In genomic region chr17:50603340-50603739, GRCh38 we compare ENCODE assay signal across 11 cellular contexts. TPM values are rescaled to one million over a fixed set of nuclear protein-coding genes. Genes with fewer than 3 reads are reported as not detected.
DNase-seq lines count a peak whose midpoint lies in the region; ATAC-seq and TF ChIP-seq lines count a peak whose summit lies in the region.
"Had no signal": no experiment of that assay in that cellular context is flagged by ENCODE, and none has a peak within 500 bp of the region (broad histone marks: within the 10 kb centered on the region; RNA-seq: fewer than 3 reads in every experiment).

No MANE protein-coding gene starts in this region.

- POLR2A ChIA-PET in WTC11 (lab: Charles Lee) = interaction anchor here (0.6 kb wide), 1 partner anchor 102 kb away, joined by 3 read pairs; no protein-coding TSS in a partner anchor

- TF ChIP-seq CTCF in WTC11 (IDR thresholded peaks at IDR 0.05) = 0 out of 2 replicates have a peak, but pooled peaks have one; percentile 21
- peak; percentile 58 for TF ChIP-seq CTCF in type B pancreatic cell (conservative IDR thresholded peaks at IDR 0.05)

- H3K4me1 Mint-ChIP-seq in activated naive CD8-positive, alpha-beta T cell treated with anti-CD3 and anti-CD28 coated beads, Interleukin-2, amount 50 U/mL, for 24 hours = no peaks in the 10 kb centered on the region
- no peaks in the 10 kb centered on the region for H3K4me1 Mint-ChIP-seq in activated naive CD8-positive, alpha-beta T cell treated with anti-CD3 and anti-CD28 coated beads for 36 hours
- H3K4me1 Mint-ChIP-seq in WTC11 (peaks cover 10% of the 10 kb centered on the region), type B pancreatic cell (ENCODE audit: unreplicated experiment) (peaks cover 19% of the 10 kb centered on the region)
- H3K4me1 Mint-ChIP-seq: CD8-positive, alpha-beta memory T cell had no signal

- no peak overlapping the region for H3K4me3 Mint-ChIP-seq in activated naive CD8-positive, alpha-beta T cell treated with anti-CD3 and anti-CD28 coated beads, Interleukin-2, amount 50 U/mL, for 24 hours
- no peak overlapping the region for H3K4me3 Mint-ChIP-seq in activated naive CD8-positive, alpha-beta T cell treated with anti-CD3 and anti-CD28 coated beads for 36 hours
- no peak overlapping the region for H3K4me3 Mint-ChIP-seq in WTC11
- peak overlapping the region; percentile 45 for H3K4me3 Mint-ChIP-seq in type B pancreatic cell

- DNase-seq in activated naive CD8-positive, alpha-beta T cell treated with anti-CD3 and anti-CD28 coated beads, Interleukin-2, amount 50 U/mL, for 24 hours = no peak
- no peak for DNase-seq in activated naive CD8-positive, alpha-beta T cell treated with anti-CD3 and anti-CD28 coated beads for 36 hours
- peak; percentile 18 for DNase-seq in NCI-H1105 treated with DMSO at 0.1 percent for 48 hours (lab: John Stamatoyannopoulos, UW)
- DNase-seq in WTC11 (ENCODE audit: low spot score) = peak; percentile 53
- DNase-seq in type B pancreatic cell (ENCODE audit: extremely low spot score, unreplicated experiment) = no peak
- no peak for DNase-seq in effector CD8-positive, alpha-beta T cell (lab: John Stamatoyannopoulos, UW)
- DNase-seq: activated CD4-positive, alpha-beta T cell treated with anti-CD3 and anti-CD28 coated beads, Interleukin-2, amount 50 U/mL, for 4 hours; CD8-positive, alpha-beta memory T cell; foreskin fibroblast had no signal

- H3K27ac Mint-ChIP-seq in activated naive CD8-positive, alpha-beta T cell treated with anti-CD3 and anti-CD28 coated beads, Interleukin-2, amount 50 U/mL, for 24 hours = no peak overlapping the region
- no peak overlapping the region for H3K27ac Mint-ChIP-seq in activated naive CD8-positive, alpha-beta T cell treated with anti-CD3 and anti-CD28 coated beads for 36 hours
- H3K27ac Mint-ChIP-seq in WTC11 (0 out of 2 replicates have a peak overlapping the region, but pooled peaks have one; percentile 71), type B pancreatic cell (no peak overlapping the region)
- H3K27ac Mint-ChIP-seq: CD8-positive, alpha-beta memory T cell had no signal

- peak; percentile 42 for ATAC-seq in activated naive CD8-positive, alpha-beta T cell treated with anti-CD3 and anti-CD28 coated beads, Interleukin-2, amount 50 U/mL, for 24 hours
- ATAC-seq in WTC11 (peak; percentile 77), GM19452 (IDR thresholded peaks at IDR 0.05; ENCODE audit: unreplicated experiment) (no peak), HG02870 (IDR thresholded peaks at IDR 0.05; ENCODE audit: unreplicated experiment) (no peak)

- H3K27me3 Mint-ChIP-seq in activated naive CD8-positive, alpha-beta T cell treated with anti-CD3 and anti-CD28 coated beads, Interleukin-2, amount 50 U/mL, for 24 hours = peaks cover 24% of the 10 kb centered on the region
- peaks cover 21% of the 10 kb centered on the region for H3K27me3 Mint-ChIP-seq in activated naive CD8-positive, alpha-beta T cell treated with anti-CD3 and anti-CD28 coated beads for 36 hours
- H3K27me3 Mint-ChIP-seq in WTC11 (ENCODE audit: low read depth) (no peaks in the 10 kb centered on the region), type B pancreatic cell (peaks cover 19% of the 10 kb centered on the region)

- no peaks in the 10 kb centered on the region for H3K36me3 Mint-ChIP-seq in activated naive CD8-positive, alpha-beta T cell treated with anti-CD3 and anti-CD28 coated beads, Interleukin-2, amount 50 U/mL, for 24 hours (ENCODE audit: low read depth)
- H3K36me3 Mint-ChIP-seq in activated naive CD8-positive, alpha-beta T cell treated with anti-CD3 and anti-CD28 coated beads for 36 hours = no peaks in the 10 kb centered on the region
- H3K36me3 Mint-ChIP-seq in WTC11 = no peaks in the 10 kb centered on the region
- no peaks in the 10 kb centered on the region for H3K36me3 Mint-ChIP-seq in type B pancreatic cell
- H3K36me3 Mint-ChIP-seq: CD8-positive, alpha-beta memory T cell had no signal

- CTCF ChIA-PET in WTC11 (lab: Charles Lee) = interaction anchor here (0.5 to 3.3 kb wide), 10 partner anchors 10 to 109 kb away, joined by 3 to 15 read pairs (median 4); partner anchors contain the start of gene CACNA1G

- H3K9me3 Mint-ChIP-seq in activated naive CD8-positive, alpha-beta T cell treated with anti-CD3 and anti-CD28 coated beads, Interleukin-2, amount 50 U/mL, for 24 hours = no peaks in the 10 kb centered on the region
- H3K9me3 Mint-ChIP-seq in activated naive CD8-positive, alpha-beta T cell treated with anti-CD3 and anti-CD28 coated beads for 36 hours = no peaks in the 10 kb centered on the region
- H3K9me3 Mint-ChIP-seq in WTC11 (no peaks in the 10 kb centered on the region), type B pancreatic cell (no peaks in the 10 kb centered on the region)
- H3K9me3 Mint-ChIP-seq: CD8-positive, alpha-beta memory T cell had no signal

TF ChIP-seq in WTC11, 78 proteins besides CTCF, POLR2A, EP300 and RAD21 (continues in another document):
- no peak for TF ChIP-seq HMGXB4 (CRISPR knock-in tag; IDR thresholded peaks at IDR 0.05)
- no peak for TF ChIP-seq ZNF138 (CRISPR knock-in tag; conservative IDR thresholded peaks at IDR 0.05)
- TF ChIP-seq NR1H2 (CRISPR knock-in tag; IDR thresholded peaks at IDR 0.05) = no peak
- TF ChIP-seq NR3C1 (CRISPR knock-in tag; conservative IDR thresholded peaks at IDR 0.05; ENCODE audit: low read depth) = no peak
- TF ChIP-seq JUN (CRISPR knock-in tag; IDR thresholded peaks at IDR 0.05) = no peak
- TF ChIP-seq CREB1 (CRISPR knock-in tag; IDR thresholded peaks at IDR 0.05) = no peak
- TF ChIP-seq EMX1 (CRISPR knock-in tag; IDR thresholded peaks at IDR 0.05) = no peak
- TF ChIP-seq ETV6 (CRISPR knock-in tag; IDR thresholded peaks at IDR 0.05) = no peak
- TF ChIP-seq MLX (CRISPR knock-in tag; IDR thresholded peaks at IDR 0.05) = no peak
- TF ChIP-seq ZNF281 (CRISPR knock-in tag; IDR thresholded peaks at IDR 0.05) = no peak
- no peak for TF ChIP-seq MXD4 (CRISPR knock-in tag; IDR thresholded peaks at IDR 0.05; ENCODE audit: borderline replicate concordance)
- TF ChIP-seq NFATC4 (CRISPR knock-in tag; IDR thresholded peaks at IDR 0.05) = no peak
- TF ChIP-seq ZNF219 (CRISPR knock-in tag; IDR thresholded peaks at IDR 0.05; ENCODE audit: borderline replicate concordance) = no peak

RNA-seq across cellular contexts. Expression of gene ABCC3, which starts 31.3 kb away (rescaled TPM):
- total RNA-seq in activated naive CD8-positive, alpha-beta T cell treated with anti-CD3 and anti-CD28 coated beads for 36 hours = not detected
- total RNA-seq in WTC11 (2021) (0.92 to 2.6 TPM (median 0.99 TPM) in 3 replicates), type B pancreatic cell (ENCODE audit: low replicate concordance) (10.6 and 13.3 TPM in 2 replicates)

RNA-seq across cellular contexts. Expression of gene CACNA1G, which starts 42.8 kb away (rescaled TPM):
- under 1 TPM in 1 of 2 experiments, not detected in 1; 0.06 TPM for total RNA-seq in activated naive CD8-positive, alpha-beta T cell treated with anti-CD3 and anti-CD28 coated beads for 36 hours
- 5.4 to 6.7 TPM (median 6.2 TPM) in 3 replicates for total RNA-seq in WTC11 (2021)
- 1.9 and 27.8 TPM in 2 replicates for total RNA-seq in type B pancreatic cell (ENCODE audit: low replicate concordance)

RNA-seq across cellular contexts. Expression of gene SPATA20, which starts 56.4 kb away (rescaled TPM):
- total RNA-seq in activated naive CD8-positive, alpha-beta T cell treated with anti-CD3 and anti-CD28 coated beads for 36 hours = 10 to 100 TPM; 32.4 to 36.3 TPM
- total RNA-seq in WTC11 (2021) (24.6 to 30.6 TPM (median 26.3 TPM) in 3 replicates), type B pancreatic cell (ENCODE audit: low replicate concordance) (40.3 and 51.3 TPM in 2 replicates)

Comparison
In these comparisons a context has a peak if more than half of its experiments do, and no peak if none do; other contexts are left out.
1. ATAC-seq: peak in activated naive CD8-positive, alpha-beta T cell treated with anti-CD3 and anti-CD28 coated beads, Interleukin-2, amount 50 U/mL, for 24 hours (single experiment) and WTC11 (single experiment); none in GM19452 (single experiment) and HG02870 (single experiment).
2. DNase-seq: peak in NCI-H1105 treated with DMSO at 0.1 percent for 48 hours (single experiment) and WTC11 (single experiment); none in activated naive CD8-positive, alpha-beta T cell treated with anti-CD3 and anti-CD28 coated beads, Interleukin-2, amount 50 U/mL, for 24 hours (single experiment), activated naive CD8-positive, alpha-beta T cell treated with anti-CD3 and anti-CD28 coated beads for 36 hours (single experiment), type B pancreatic cell (single experiment) and effector CD8-positive, alpha-beta T cell (single experiment).